1 cellular context compared by ENCODE assay signal in genomic region chr16:4682616-4683254, GRCh38.
TF ChIP-seq lines count a peak whose summit lies in the region.

No MANE protein-coding gene starts in this region.

TF ChIP-seq in IMR-90, 13 proteins besides CTCF, POLR2A, EP300 and RAD21 (continued from another document):
- no peak for TF ChIP-seq RCOR1 (IDR thresholded peaks at IDR 0.05; ENCODE audit: insufficient replicate concordance, low read length)
- TF ChIP-seq RFX5 (IDR thresholded peaks at IDR 0.05; ENCODE audit: low read depth, low read length), result no peak
- TF ChIP-seq CHD1 (IDR thresholded peaks at IDR 0.05; ENCODE audit: low read depth, low read length), result no peak
- no peak for TF ChIP-seq BHLHE40 (IDR thresholded peaks at IDR 0.05; ENCODE audit: low read depth, low read length)
- TF ChIP-seq CEBPB (IDR thresholded peaks at IDR 0.05; ENCODE audit: low read depth, low read length), result no peak
- TF ChIP-seq FOS (IDR thresholded peaks at IDR 0.05; ENCODE audit: low read depth, low read length), result no peak
- TF ChIP-seq MXI1 (IDR thresholded peaks at IDR 0.05; ENCODE audit: borderline replicate concordance, low read depth, low read length), result no peak
- no peak for TF ChIP-seq ELK1 (IDR thresholded peaks at IDR 0.05; ENCODE audit: borderline replicate concordance, low read depth, low read length)
- no peak for TF ChIP-seq NFE2L2 (IDR thresholded peaks at IDR 0.05; ENCODE audit: low read depth, low read length)
